16 cellular contexts compared by ENCODE assay signal in the genomic region with DNA sequence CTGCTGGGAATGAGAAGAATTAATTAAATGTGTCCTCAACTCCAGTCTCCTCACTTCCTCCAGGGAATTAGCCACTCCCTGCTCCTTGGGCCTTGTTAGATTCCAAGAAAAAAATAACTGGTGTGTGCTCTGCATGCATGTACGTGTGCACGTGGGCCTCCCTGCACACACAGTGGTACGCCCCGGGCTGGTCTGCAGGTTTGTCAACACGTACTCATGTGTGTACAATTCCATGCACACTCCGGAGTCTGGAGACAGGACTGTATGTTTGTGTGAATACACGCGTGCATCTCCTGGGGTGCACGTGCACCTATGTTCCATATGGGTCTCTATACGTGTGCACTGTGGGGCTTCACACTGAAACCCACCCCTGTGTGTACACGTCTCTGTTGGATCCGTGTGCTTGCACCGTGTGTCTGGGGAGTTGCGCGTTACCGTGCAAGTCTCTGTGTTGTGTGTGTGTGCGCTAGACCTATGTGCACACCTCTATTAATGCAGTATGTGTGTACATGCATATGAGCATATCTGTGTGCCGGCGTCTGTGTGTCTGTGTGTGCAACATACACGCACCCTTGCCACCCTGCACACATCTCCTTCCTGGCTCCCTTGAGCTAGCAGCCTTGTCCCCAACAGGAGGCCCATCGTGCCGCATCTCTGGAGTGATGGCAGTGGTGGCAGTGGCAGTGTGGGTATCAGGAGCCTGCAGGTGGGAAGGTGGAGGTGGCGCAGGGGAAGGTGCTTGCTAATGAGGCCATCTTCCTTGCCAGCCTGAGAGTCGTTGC.
DNase-seq lines count a peak whose midpoint lies in the region; ATAC-seq, FAIRE-seq and TF ChIP-seq lines count a peak whose summit lies in the region.
"Had no signal": no experiment of that assay in that cellular context is flagged by ENCODE, and none has a peak within 500 bp of the region (broad histone marks: within the 10 kb centered on the region; RNA-seq: fewer than 3 reads in every experiment).

No MANE protein-coding gene starts in this region.

- no peaks in the 10 kb centered on the region for H3K36me3 ChIP-seq in sigmoid colon

- DNase-seq in activated T-cell treated with anti-CD3 and anti-CD28 coated beads, Interleukin-2, amount 50 U/mL, for 24 hours: peak; percentile 9
- DNase-seq in activated T-cell treated with anti-CD3 and anti-CD28 coated beads, Interleukin-2, amount 50 U/mL, for 4 hours: no peak
- DNase-seq in GM12892 (ENCODE audit: insufficient read length) (no peak), islet precursor cell (peak; percentile 25), sigmoid colon (peak; percentile 32), H4 (ENCODE audit: low spot score) (no peak), nucleus accumbens (lab: John Stamatoyannopoulos, UW) (no peak), inferior parietal cortex (ENCODE audit: extremely low spot score) (no peak)
- DNase-seq: COR-L47, IMR-90, Kasumi-1, NCI-H1930, NCI-H510A had no signal

- no peaks in the 10 kb centered on the region for H3K4me1 ChIP-seq in sigmoid colon

- intact Hi-C loops in sigmoid colon (cut with DNase I): no loop called here

- no peaks in the 10 kb centered on the region for H3K27me3 Mint-ChIP-seq in activated T-cell treated with anti-CD3 and anti-CD28 coated beads, Interleukin-2, amount 50 U/mL, for 24 hours
- H3K27me3 Mint-ChIP-seq in activated T-cell treated with anti-CD3 and anti-CD28 coated beads, Interleukin-2, amount 50 U/mL, for 4 hours (ENCODE audit: low read depth): no peaks in the 10 kb centered on the region

- no peaks in the 10 kb centered on the region for H3K9me3 ChIP-seq in sigmoid colon

- no peaks in the 10 kb centered on the region for H3K36me3 Mint-ChIP-seq in activated T-cell treated with anti-CD3 and anti-CD28 coated beads, Interleukin-2, amount 50 U/mL, for 24 hours (ENCODE audit: low read depth)
- H3K36me3 Mint-ChIP-seq in activated T-cell treated with anti-CD3 and anti-CD28 coated beads, Interleukin-2, amount 50 U/mL, for 4 hours (ENCODE audit: insufficient read depth): no peaks in the 10 kb centered on the region
- H3K36me3 Mint-ChIP-seq: CD14-positive monocyte had no signal

- 91 to 93% methylated on average over 24 of the region's 24 CpGs for WGBS in sigmoid colon, 2 donors

- no peak overlapping the region for H3K27ac ChIP-seq in sigmoid colon

- H3K27me3 ChIP-seq in sigmoid colon: no peaks in the 10 kb centered on the region

- no peaks in the 10 kb centered on the region for H3K9me3 Mint-ChIP-seq in activated T-cell treated with anti-CD3 and anti-CD28 coated beads, Interleukin-2, amount 50 U/mL, for 24 hours
- no peaks in the 10 kb centered on the region for H3K9me3 Mint-ChIP-seq in activated T-cell treated with anti-CD3 and anti-CD28 coated beads, Interleukin-2, amount 50 U/mL, for 4 hours

- no peak overlapping the region for H3K4me3 ChIP-seq in sigmoid colon

- no peaks in the 10 kb centered on the region for H3K4me1 Mint-ChIP-seq in activated T-cell treated with anti-CD3 and anti-CD28 coated beads, Interleukin-2, amount 50 U/mL, for 24 hours (ENCODE audit: low read depth)
- no peaks in the 10 kb centered on the region for H3K4me1 Mint-ChIP-seq in activated T-cell treated with anti-CD3 and anti-CD28 coated beads, Interleukin-2, amount 50 U/mL, for 4 hours (ENCODE audit: low read depth)

- TF ChIP-seq CTCF in sigmoid colon (IDR thresholded peaks at IDR 0.05): no peak

- TF ChIP-seq POLR2A in GM12892 (IDR thresholded peaks at IDR 0.05; ENCODE audit: low read depth, low read length): no peak
- TF ChIP-seq POLR2A in sigmoid colon (IDR thresholded peaks at IDR 0.05): no peak

- ATAC-seq in activated T-cell treated with anti-CD3 and anti-CD28 coated beads, Interleukin-2, amount 50 U/mL, for 4 hours: no peak
- ATAC-seq: HCT116 had no signal

- H3K4me3 Mint-ChIP-seq in activated T-cell treated with anti-CD3 and anti-CD28 coated beads, Interleukin-2, amount 50 U/mL, for 24 hours: no peak overlapping the region
- H3K4me3 Mint-ChIP-seq in activated T-cell treated with anti-CD3 and anti-CD28 coated beads, Interleukin-2, amount 50 U/mL, for 4 hours: no peak overlapping the region
- H3K4me3 Mint-ChIP-seq: CD14-positive monocyte had no signal

- no peak overlapping the region for H3K27ac Mint-ChIP-seq in activated T-cell treated with anti-CD3 and anti-CD28 coated beads, Interleukin-2, amount 50 U/mL, for 24 hours
- H3K27ac Mint-ChIP-seq: CD14-positive monocyte had no signal

- TF ChIP-seq EP300 in sigmoid colon (IDR thresholded peaks at IDR 0.05): no peak

- FAIRE-seq in GM12892 (lab: Jason Lieb, UNC): peak; percentile 5
- FAIRE-seq: A204.1 had no signal

Comparison
In these comparisons a context has a peak if more than half of its experiments do, and no peak if none do; other contexts are left out.
1. DNase-seq: peak in activated T-cell treated with anti-CD3 and anti-CD28 coated beads, Interleukin-2, amount 50 U/mL, for 24 hours (single experiment), islet precursor cell (single experiment) and sigmoid colon (single experiment); none in activated T-cell treated with anti-CD3 and anti-CD28 coated beads, Interleukin-2, amount 50 U/mL, for 4 hours (single experiment), GM12892 (single experiment), H4 (single experiment), nucleus accumbens (0 of 56) and inferior parietal cortex (single experiment).